In genomic region chr4:89101256-89102161, GRCh38 we compare ENCODE assay signal across 11 cellular contexts. TPM values are rescaled to one million over a fixed set of nuclear protein-coding genes. Genes with fewer than 3 reads are reported as not detected.
DNase-seq lines count a peak whose midpoint lies in the region; ATAC-seq lines count a peak whose summit lies in the region.
"Had no signal": no experiment of that assay in that cellular context is flagged by ENCODE, and none has a peak within 500 bp of the region (broad histone marks: within the 10 kb centered on the region; RNA-seq: fewer than 3 reads in every experiment).

No MANE protein-coding gene starts in this region.

- WGBS in trophoblast cell (ENCODE audit: extremely low coverage, insufficient coverage, insufficient read length), result 100% methylated on average over 1 of the region's 11 CpGs

- no peak overlapping the region for H3K27ac ChIP-seq in trophoblast cell (ENCODE audit: low read depth, low read length)
- H3K27ac ChIP-seq: body of pancreas had no signal

- no peak overlapping the region for H2AK5ac ChIP-seq in trophoblast cell (ENCODE audit: low read length)

- H2BK12ac ChIP-seq in trophoblast cell (ENCODE audit: low read length), result no peak overlapping the region

- H3K9ac ChIP-seq in trophoblast cell (ENCODE audit: low read length), result no peak overlapping the region

- no peaks in the 10 kb centered on the region for H3K79me1 ChIP-seq in trophoblast cell (ENCODE audit: low read length)

- no peaks in the 10 kb centered on the region for H3K9me3 Mint-ChIP-seq in activated CD4-positive, alpha-beta T cell treated with anti-CD3 and anti-CD28 coated beads for 36 hours (ENCODE audit: low read depth)
- peaks cover 0 to 5% (median 3%) of the 10 kb centered on the region in 7 donors for H3K9me3 Mint-ChIP-seq in naive B cell

- H3K18ac ChIP-seq in trophoblast cell (ENCODE audit: low read length), result no peak overlapping the region

- H3K4me2 ChIP-seq in trophoblast cell (ENCODE audit: low read length), result no peak overlapping the region

- no peak overlapping the region for H2BK5ac ChIP-seq in trophoblast cell (ENCODE audit: low read depth, low read length, poor library complexity)

- H3K27ac Mint-ChIP-seq in activated CD4-positive, alpha-beta T cell treated with anti-CD3 and anti-CD28 coated beads for 36 hours, result peak overlapping the region; percentile 44
- peak overlapping the region in 4 of 6 donors; percentile 6 to 86 (median 74) for H3K27ac Mint-ChIP-seq in naive B cell

- POLR2A ChIA-PET in activated CD4-positive, alpha-beta T cell treated with anti-CD3 and anti-CD28 coated beads for 36 hours (lab: Charles Lee), result no interaction called here

- peaks cover 21% of the 10 kb centered on the region for H3K4me1 Mint-ChIP-seq in activated CD4-positive, alpha-beta T cell treated with anti-CD3 and anti-CD28 coated beads for 36 hours
- H3K4me1 Mint-ChIP-seq in naive B cell, result peaks cover 4 to 10% (median 6%) of the 10 kb centered on the region in 3 donors

- H4K12ac ChIP-seq in trophoblast cell (ENCODE audit: low read depth, low read length), result no peak overlapping the region

- peak; percentile 90 for ATAC-seq in activated CD4-positive, alpha-beta T cell treated with anti-CD3 and anti-CD28 coated beads for 36 hours
- ATAC-seq in GM21528 (IDR thresholded peaks at IDR 0.05; ENCODE audit: low FRiP score, unreplicated experiment) (peak; percentile 92), HG03378 (IDR thresholded peaks at IDR 0.05; ENCODE audit: unreplicated experiment) (peak; percentile 91), naive B cell (ENCODE audit: low read depth in 2 of 2) (peak; percentile 56 to 84), left cardiac atrium (no peak)
- ATAC-seq: body of pancreas had no signal

- H3K36me3 Mint-ChIP-seq in activated CD4-positive, alpha-beta T cell treated with anti-CD3 and anti-CD28 coated beads for 36 hours (ENCODE audit: low read depth), result no peaks in the 10 kb centered on the region
- H3K36me3 Mint-ChIP-seq in naive B cell, result no peaks in the 10 kb centered on the region

- no peak overlapping the region for H3K4ac ChIP-seq in trophoblast cell (ENCODE audit: low read depth, low read length)

- H2BK120ac ChIP-seq in trophoblast cell (ENCODE audit: insufficient read depth, low read length, poor library complexity), result no peak overlapping the region

- no peaks in the 10 kb centered on the region for H3K36me3 ChIP-seq in trophoblast cell (ENCODE audit: control insufficient read depth in 1 of 2, insufficient read depth in 2 of 2, low read length in 2 of 2)

- no peak overlapping the region for H2AFZ ChIP-seq in trophoblast cell (ENCODE audit: insufficient read depth, low read length, poor library complexity)

- no peak overlapping the region for H4K91ac ChIP-seq in trophoblast cell (ENCODE audit: low read depth, low read length)

- intact Hi-C loops in activated CD4-positive, alpha-beta T cell treated with anti-CD3 and anti-CD28 coated beads for 36 hours (cut with DNase I, micrococcal nuclease), result loop anchor here (1.0 to 5.0 kb wide), 4 partner anchors 20 to 566 kb away; no protein-coding TSS in a partner anchor
- intact Hi-C loops in left cardiac atrium (cut with DNase I), result no loop called here

- no peak overlapping the region for H3K23ac ChIP-seq in trophoblast cell (ENCODE audit: low read length)

- H3K4me3 ChIP-seq in trophoblast cell (ENCODE audit: low read depth, low read length), result no peak overlapping the region
- H3K4me3 ChIP-seq: body of pancreas had no signal

- no peaks in the 10 kb centered on the region for H3K9me3 ChIP-seq in trophoblast cell (ENCODE audit: insufficient read depth, low read depth, low read length)
- H3K9me3 ChIP-seq: body of pancreas had no signal

- H3K4me3 Mint-ChIP-seq in activated CD4-positive, alpha-beta T cell treated with anti-CD3 and anti-CD28 coated beads for 36 hours, result no peak overlapping the region
- H3K4me3 Mint-ChIP-seq in naive B cell, result peak overlapping the region in 2 of 8 donors; percentile 41 to 49

- no peaks in the 10 kb centered on the region for H3K79me2 ChIP-seq in trophoblast cell (ENCODE audit: control insufficient read depth, insufficient read depth, low read length, poor library complexity)

- H3K27me3 ChIP-seq in trophoblast cell (ENCODE audit: insufficient read depth, low read length), result no peaks in the 10 kb centered on the region
- H3K27me3 ChIP-seq: body of pancreas had no signal

- H3K4me1 ChIP-seq in trophoblast cell (ENCODE audit: control insufficient read depth in 1 of 2, insufficient read depth in 2 of 2, low read length in 2 of 2), result no peaks in the 10 kb centered on the region
- H3K4me1 ChIP-seq: body of pancreas had no signal

- CTCF ChIA-PET in activated CD4-positive, alpha-beta T cell treated with anti-CD3 and anti-CD28 coated beads for 36 hours (lab: Charles Lee), result interaction anchor here (0.5 to 0.6 kb wide), 2 partner anchors 73 to 76 kb away, joined by 3 read pairs; no protein-coding TSS in a partner anchor

- DNase-seq in activated CD4-positive, alpha-beta T cell treated with anti-CD3 and anti-CD28 coated beads for 36 hours, result peak; percentile 16
- no peak for DNase-seq in activated CD4-positive, alpha-beta T cell treated with anti-CD3 and anti-CD28 coated beads, Interleukin-2, amount 50 U/mL, for 1 hour
- DNase-seq in naive B cell (no peak), trophoblast cell (no peak), left cardiac atrium (no peak)
- DNase-seq in activated CD8-positive, alpha-beta memory T cell treated with anti-CD3 and anti-CD28 coated beads, Interleukin-2, amount 50 U/mL, for 4 hours, result no peak
- DNase-seq: 8988T; body of pancreas; stimulated activated CD8-positive, alpha-beta memory T cell treated with anti-CD3 and anti-CD28 coated beads, Interleukin-4, amount 100 ng/mL, for 48 hours had no signal

- no peak overlapping the region for H3K14ac ChIP-seq in trophoblast cell (ENCODE audit: low read length)

- H3K27me3 Mint-ChIP-seq in activated CD4-positive, alpha-beta T cell treated with anti-CD3 and anti-CD28 coated beads for 36 hours, result peaks cover 2% of the 10 kb centered on the region
- peaks cover 4 to 8% (median 7%) of the 10 kb centered on the region in 3 donors for H3K27me3 Mint-ChIP-seq in naive B cell

- no peak overlapping the region for H4K8ac ChIP-seq in trophoblast cell (ENCODE audit: low read depth, low read length)

RNA-seq across cellular contexts. Expression of gene TIGD2, which starts 9.8 kb away (rescaled TPM):
- 1 to 10 TPM; 2.1 to 2.3 TPM for total RNA-seq in activated CD4-positive, alpha-beta T cell treated with anti-CD3 and anti-CD28 coated beads for 36 hours
- polyA plus RNA-seq in naive B cell (ENCODE audit: low read depth in 6 of 6), result 1 to 10 TPM; 5.3 to 8.1 (median 5.9) TPM
- 7.8 and 8.0 TPM in 2 replicates for polyA plus RNA-seq in trophoblast cell (2013)
- 1 to 10 TPM; 2.2 to 2.7 TPM for total RNA-seq in left cardiac atrium

RNA-seq across cellular contexts. Expression of gene FAM13A, which starts 44.5 kb away (rescaled TPM):
- total RNA-seq in activated CD4-positive, alpha-beta T cell treated with anti-CD3 and anti-CD28 coated beads for 36 hours, result 1 to 10 TPM; 5.0 to 5.1 TPM
- polyA plus RNA-seq in naive B cell (ENCODE audit: low read depth in 6 of 6), result 1 to 10 TPM in 1 of 6 donors, under 1 TPM in 5; 0.41 to 1.8 (median 0.61) TPM
- polyA plus RNA-seq in trophoblast cell (2013), result 9.6 and 9.7 TPM in 2 replicates
- 10 to 100 TPM; 10.1 to 24.9 TPM for total RNA-seq in left cardiac atrium

Comparison
In these comparisons a context has a peak if more than half of its experiments do, and no peak if none do; other contexts are left out.
1. ATAC-seq: peak in activated CD4-positive, alpha-beta T cell treated with anti-CD3 and anti-CD28 coated beads for 36 hours (single experiment), GM21528 (single experiment), HG03378 (single experiment) and naive B cell (2 of 2); none in left cardiac atrium (0 of 2).
2. intact Hi-C loops: an anchor here in activated CD4-positive, alpha-beta T cell treated with anti-CD3 and anti-CD28 coated beads for 36 hours (1.0 to 5.0 kb wide); none called in left cardiac atrium.